18 cellular contexts compared by ENCODE assay signal in genomic region chr4:39410415-39410814, GRCh38. TPM values are rescaled to one million over a fixed set of nuclear protein-coding genes. Genes with fewer than 3 reads are reported as not detected.
DNase-seq lines count a peak whose midpoint lies in the region; ATAC-seq, FAIRE-seq and TF ChIP-seq lines count a peak whose summit lies in the region.
"Had no signal": no experiment of that assay in that cellular context is flagged by ENCODE, and none has a peak within 500 bp of the region (broad histone marks: within the 10 kb centered on the region; RNA-seq: fewer than 3 reads in every experiment).

No MANE protein-coding gene starts in this region.

- no peak for ATAC-seq in naive thymus-derived CD4-positive, alpha-beta T cell
- ATAC-seq in stimulated activated naive CD8-positive, alpha-beta T cell treated with anti-CD3 and anti-CD28 coated beads, Interleukin-15, amount 100 ng/mL, for 72 hours: no peak

- H3K9me3 ChIP-seq in A673 (ENCODE audit: low read depth, low read length, poor library complexity, severe bottlenecking): no peaks in the 10 kb centered on the region
- no peaks in the 10 kb centered on the region for H3K9me3 ChIP-seq in astrocyte (ENCODE audit: insufficient read depth, low read depth, low read length)
- H3K9me3 ChIP-seq in hepatocyte (ENCODE audit: low read depth): no peaks in the 10 kb centered on the region
- no peaks in the 10 kb centered on the region for H3K9me3 ChIP-seq in naive thymus-derived CD4-positive, alpha-beta T cell (ENCODE audit: control insufficient read depth in 2 of 3, low read length in 3 of 3)
- H3K9me3 ChIP-seq: SJSA1, vagina had no signal

- H3K27me3 ChIP-seq in A673 (replicated peaks; ENCODE audit: insufficient read depth, low read depth, low read length, poor library complexity): no peaks in the 10 kb centered on the region
- no peaks in the 10 kb centered on the region for H3K27me3 ChIP-seq in astrocyte (ENCODE audit: insufficient read depth, low read length)
- H3K27me3 ChIP-seq in hepatocyte: no peaks in the 10 kb centered on the region
- H3K27me3 ChIP-seq in naive thymus-derived CD4-positive, alpha-beta T cell (ENCODE audit: control insufficient read depth in 2 of 2, insufficient read depth in 2 of 2, low read length in 2 of 2): no peaks in the 10 kb centered on the region
- H3K27me3 ChIP-seq: SJSA1, vagina had no signal

- peak overlapping the region; percentile 18 for H2AFZ ChIP-seq in astrocyte (ENCODE audit: low read depth, low read length)
- H2AFZ ChIP-seq in hepatocyte: no peak overlapping the region

- no peaks in the 10 kb centered on the region for H3K4me1 Mint-ChIP-seq in astrocyte (ENCODE audit: low read depth, unreplicated experiment)
- H3K4me1 Mint-ChIP-seq in naive thymus-derived CD4-positive, alpha-beta T cell: no peaks in the 10 kb centered on the region
- no peaks in the 10 kb centered on the region for H3K4me1 Mint-ChIP-seq in stimulated activated naive CD8-positive, alpha-beta T cell treated with anti-CD3 and anti-CD28 coated beads, Interleukin-15, amount 100 ng/mL, for 72 hours
- H3K4me1 Mint-ChIP-seq: B cell had no signal

- no peak overlapping the region for H3K4me3 Mint-ChIP-seq in astrocyte (ENCODE audit: unreplicated experiment)
- no peak overlapping the region for H3K4me3 Mint-ChIP-seq in naive thymus-derived CD4-positive, alpha-beta T cell
- H3K4me3 Mint-ChIP-seq in stimulated activated naive CD8-positive, alpha-beta T cell treated with anti-CD3 and anti-CD28 coated beads, Interleukin-15, amount 100 ng/mL, for 72 hours: no peak overlapping the region
- H3K4me3 Mint-ChIP-seq: activated T-cell treated with anti-CD3 and anti-CD28 coated beads, Interleukin-2, amount 50 U/mL, for 24 hours; B cell; nephron progenitor cell had no signal

- BruUV-seq in A673 (replicated peaks; lab: Mats Ljungman, UMichigan): no TSS peak

- H3K9me2 ChIP-seq in hepatocyte (replicated peaks; ENCODE audit: insufficient read depth): no peaks in the 10 kb centered on the region

- 60% methylated on average over 5 of the region's 5 CpGs for WGBS in hepatocyte (ENCODE audit: low lambda C conversion rate, missing lambda C conversion rate)

- TF ChIP-seq CTCF in A673 (conservative IDR thresholded peaks at IDR 0.05; ENCODE audit: low read depth, low read length): peak; percentile 46
- peak; percentile 13 for TF ChIP-seq CTCF in GM13977 (IDR thresholded peaks at IDR 0.05; ENCODE audit: extremely low read depth, insufficient read depth, missing control alignments)
- TF ChIP-seq CTCF in astrocyte (IDR thresholded peaks at IDR 0.05; ENCODE audit: insufficient read depth, low read depth, low read length): peak; percentile 7
- no peak for TF ChIP-seq CTCF in hepatocyte (IDR thresholded peaks at IDR 0.05; ENCODE audit: poor library complexity)

- intact Hi-C loops in A673 (cut with micrococcal nuclease; ENCODE audit: unreplicated experiment): no loop called here
- intact Hi-C loops in naive thymus-derived CD4-positive, alpha-beta T cell (cut with micrococcal nuclease): loop anchor here in 1 of 2 donors (1.0 to 5.0 kb wide), 2 partner anchors 508 to 653 kb away; no protein-coding TSS in a partner anchor

- H3K36me3 Mint-ChIP-seq in astrocyte (ENCODE audit: low read depth, unreplicated experiment): no peaks in the 10 kb centered on the region
- no peaks in the 10 kb centered on the region for H3K36me3 Mint-ChIP-seq in naive thymus-derived CD4-positive, alpha-beta T cell

- CTCF ChIA-PET in A673 (lab: Charles Lee): no interaction called here
- CTCF ChIA-PET in naive thymus-derived CD4-positive, alpha-beta T cell (lab: Charles Lee): interaction anchor here (1.0 kb wide), 1 partner anchor 507 kb away, joined by 3 read pairs; no protein-coding TSS in a partner anchor

- peaks cover 4% of the 10 kb centered on the region for H3K27me3 Mint-ChIP-seq in astrocyte (ENCODE audit: low read depth, unreplicated experiment)
- H3K27me3 Mint-ChIP-seq in naive thymus-derived CD4-positive, alpha-beta T cell: peaks cover 0 to 10% (median 0%) of the 10 kb centered on the region in 5 donors
- no peaks in the 10 kb centered on the region for H3K27me3 Mint-ChIP-seq in stimulated activated naive CD8-positive, alpha-beta T cell treated with anti-CD3 and anti-CD28 coated beads, Interleukin-15, amount 100 ng/mL, for 72 hours
- H3K27me3 Mint-ChIP-seq: activated T-cell treated with anti-CD3 and anti-CD28 coated beads, Interleukin-2, amount 50 U/mL, for 24 hours had no signal

- H3K4me2 ChIP-seq in astrocyte (ENCODE audit: low read length) (no peak overlapping the region), hepatocyte (peak overlapping the region; percentile 19)

- H3K79me2 ChIP-seq in astrocyte (ENCODE audit: insufficient read depth, low read length) (no peaks in the 10 kb centered on the region), hepatocyte (no peaks in the 10 kb centered on the region)

- in situ Hi-C loops in GM13977 (cut with MboI; ENCODE audit: low pct_unique_long_range_greater_than_20kb, low sequenced_read_pairs, unreplicated experiment): no loop called here

- H3K27ac ChIP-seq in A673 (ENCODE audit: low read depth, low read length, poor library complexity, severe bottlenecking) (no peak overlapping the region), astrocyte (ENCODE audit: low read depth, low read length) (no peak overlapping the region), hepatocyte (no peak overlapping the region)
- no peak overlapping the region for H3K27ac ChIP-seq in naive thymus-derived CD4-positive, alpha-beta T cell (ENCODE audit: low read depth, low read length)
- H3K27ac ChIP-seq: SJSA1, vagina had no signal

- H3K27ac Mint-ChIP-seq in astrocyte (ENCODE audit: unreplicated experiment): no peak overlapping the region
- H3K27ac Mint-ChIP-seq in naive thymus-derived CD4-positive, alpha-beta T cell: no peak overlapping the region
- H3K27ac Mint-ChIP-seq in stimulated activated naive CD8-positive, alpha-beta T cell treated with anti-CD3 and anti-CD28 coated beads, Interleukin-15, amount 100 ng/mL, for 72 hours: no peak overlapping the region
- H3K27ac Mint-ChIP-seq: activated T-cell treated with anti-CD3 and anti-CD28 coated beads, Interleukin-2, amount 50 U/mL, for 24 hours; B cell; nephron progenitor cell had no signal

- no peak overlapping the region for H3K9ac ChIP-seq in astrocyte (ENCODE audit: low read length)

- H3K36me3 ChIP-seq in A673 (ENCODE audit: insufficient read depth, low read length, poor library complexity, severe bottlenecking) (no peaks in the 10 kb centered on the region), astrocyte (ENCODE audit: insufficient read depth, low read length) (no peaks in the 10 kb centered on the region), hepatocyte (replicated peaks; ENCODE audit: insufficient read depth, low read depth) (no peaks in the 10 kb centered on the region)
- no peaks in the 10 kb centered on the region for H3K36me3 ChIP-seq in naive thymus-derived CD4-positive, alpha-beta T cell (ENCODE audit: control insufficient read depth in 2 of 3, insufficient read depth in 3 of 3, low read length in 3 of 3)
- H3K36me3 ChIP-seq: SJSA1, vagina had no signal

- H3K4me1 ChIP-seq in A673 (ENCODE audit: insufficient read depth, low read length, poor library complexity, severe bottlenecking) (no peaks in the 10 kb centered on the region), astrocyte (ENCODE audit: insufficient read depth, low read length) (no peaks in the 10 kb centered on the region), hepatocyte (ENCODE audit: insufficient read depth) (peaks cover 5% of the 10 kb centered on the region)
- no peaks in the 10 kb centered on the region for H3K4me1 ChIP-seq in naive thymus-derived CD4-positive, alpha-beta T cell (ENCODE audit: control insufficient read depth in 2 of 2, insufficient read depth in 2 of 2, low read length in 2 of 2)
- H3K4me1 ChIP-seq: SJSA1, vagina had no signal

- FAIRE-seq in astrocyte (lab: Jason Lieb, UNC): no peak

- POLR2A ChIA-PET in A673 (lab: Charles Lee; ENCODE audit: low non-redundant PET): no interaction called here
- POLR2A ChIA-PET in naive thymus-derived CD4-positive, alpha-beta T cell (lab: Charles Lee): interaction anchor here (0.7 kb wide), 1 partner anchor 8 kb away, joined by 4 read pairs; no protein-coding TSS in a partner anchor

- no peaks in the 10 kb centered on the region for H3K9me3 Mint-ChIP-seq in astrocyte (ENCODE audit: unreplicated experiment)
- H3K9me3 Mint-ChIP-seq in naive thymus-derived CD4-positive, alpha-beta T cell: no peaks in the 10 kb centered on the region
- no peaks in the 10 kb centered on the region for H3K9me3 Mint-ChIP-seq in stimulated activated naive CD8-positive, alpha-beta T cell treated with anti-CD3 and anti-CD28 coated beads, Interleukin-15, amount 100 ng/mL, for 72 hours
- H3K9me3 Mint-ChIP-seq: activated T-cell treated with anti-CD3 and anti-CD28 coated beads, Interleukin-2, amount 50 U/mL, for 24 hours; nephron progenitor cell had no signal

- no peaks in the 10 kb centered on the region for H4K20me1 ChIP-seq in astrocyte (ENCODE audit: insufficient read depth, low read length)
- no peaks in the 10 kb centered on the region for H4K20me1 ChIP-seq in hepatocyte (ENCODE audit: insufficient read depth, poor library complexity, severe bottlenecking)

- H3K4me3 ChIP-seq in A673 (ENCODE audit: low read depth, low read length, poor library complexity, severe bottlenecking): no peak overlapping the region
- H3K4me3 ChIP-seq in astrocyte (ENCODE audit: insufficient read depth, low read depth, low read length): no peak overlapping the region
- no peak overlapping the region for H3K4me3 ChIP-seq in hepatocyte
- no peak overlapping the region for H3K4me3 ChIP-seq in naive thymus-derived CD4-positive, alpha-beta T cell (ENCODE audit: low read length)
- H3K4me3 ChIP-seq: SJSA1, vagina had no signal

- no peak for DNase-seq in A673 (ENCODE audit: low spot score)
- DNase-seq in GM13977 (ENCODE audit: low spot score): no peak
- DNase-seq in astrocyte (ENCODE audit: low read depth): no peak
- no peak for DNase-seq in hepatocyte (ENCODE audit: low spot score)
- no peak for DNase-seq in naive thymus-derived CD4-positive, alpha-beta T cell
- DNase-seq in stimulated activated naive CD4-positive, alpha-beta T cell treated with Interleukin-2 at 50 U/mL for 16 hours (lab: John Stamatoyannopoulos, UW): no peak
- no peak for DNase-seq in SW480 (ENCODE audit: low spot score)
- DNase-seq in stimulated activated naive CD8-positive, alpha-beta T cell treated with anti-CD3 and anti-CD28 coated beads, Interleukin-15, amount 100 ng/mL, for 72 hours: no peak
- DNase-seq: activated T-cell treated with anti-CD3 and anti-CD28 coated beads, Interleukin-2, amount 50 U/mL, for 24 hours; islet precursor cell; NCI-H1048; NCI-H510A treated with DMSO at 0.1 percent for 48 hours; nephron progenitor cell; stimulated activated CD8-positive, alpha-beta memory T cell treated with anti-CD3 and anti-CD28 coated beads, Interleukin-4, amount 100 ng/mL, for 48 hours had no signal

RNA-seq across cellular contexts. Expression of gene KLB, which starts 3.7 kb away (rescaled TPM):
- not detected in 2 replicates for total RNA-seq in A673 (2021)
- not detected in 2 replicates for total RNA-seq in astrocyte
- 18.2 and 20.3 TPM in 2 replicates for total RNA-seq in hepatocyte
- polyA plus RNA-seq in hepatocyte: 7.5 and 11.5 TPM in 2 replicates
- total RNA-seq in naive thymus-derived CD4-positive, alpha-beta T cell: not detected
- polyA plus RNA-seq in naive thymus-derived CD4-positive, alpha-beta T cell: under 1 TPM in 1 of 2 donors, not detected in 1; 0.07 TPM
- total RNA-seq: B cell, G401, SJSA1 had no signal

RNA-seq across cellular contexts. Expression of gene RFC1, which starts 44.3 kb away (rescaled TPM):
- 71.8 and 76.0 TPM in 2 replicates for total RNA-seq in A673 (2021)
- 32.7 and 40.2 TPM in 2 replicates for total RNA-seq in astrocyte
- 44.0 and 57.5 TPM in 2 replicates for total RNA-seq in hepatocyte
- polyA plus RNA-seq in hepatocyte: 22.5 and 26.0 TPM in 2 replicates
- total RNA-seq in naive thymus-derived CD4-positive, alpha-beta T cell: 10 to 100 TPM; 62.4 to 66.4 (median 64.3) TPM
- polyA plus RNA-seq in naive thymus-derived CD4-positive, alpha-beta T cell: 10 to 100 TPM; 33.8 to 56.2 TPM

RNA-seq across cellular contexts. Expression of gene RPL9, which starts 48.3 kb away (rescaled TPM):
- total RNA-seq in A673 (2021) (907 and 971 TPM in 2 replicates), astrocyte (963 and 1,047 TPM in 2 replicates), hepatocyte (2,831 and 3,164 TPM in 2 replicates)
- polyA plus RNA-seq in hepatocyte: 439 and 475 TPM in 2 replicates
- total RNA-seq in naive thymus-derived CD4-positive, alpha-beta T cell: 1,000 to 10,000 TPM; 1,414 to 3,398 (median 2,567) TPM
- polyA plus RNA-seq in naive thymus-derived CD4-positive, alpha-beta T cell: 1,000 to 10,000 TPM; 3,310 to 3,365 TPM

RNA-seq across cellular contexts. Expression of gene LIAS, which starts 48.4 kb away (rescaled TPM):
- total RNA-seq in A673 (2021) (17.6 and 19.1 TPM in 2 replicates), astrocyte (9.6 and 11.0 TPM in 2 replicates), hepatocyte (10.3 and 12.3 TPM in 2 replicates)
- 10.4 and 12.3 TPM in 2 replicates for polyA plus RNA-seq in hepatocyte
- total RNA-seq in naive thymus-derived CD4-positive, alpha-beta T cell: 10 to 100 TPM; 14.5 to 27.8 (median 16.4) TPM
- 10 to 100 TPM; 12.5 to 16.4 TPM for polyA plus RNA-seq in naive thymus-derived CD4-positive, alpha-beta T cell

Comparison
In these comparisons a context has a peak if more than half of its experiments do, and no peak if none do; other contexts are left out.
1. RNA of gene KLB, which starts 3.7 kb away (total RNA-seq): 18.2 to 20.3 TPM in hepatocyte; not detected in A673, not detected in astrocyte and not detected in naive thymus-derived CD4-positive, alpha-beta T cell; every median in the first group is over 10 times any median in the second.